18 cellular contexts compared by ENCODE assay signal in genomic region chr9:99967457-99967856, GRCh38.
DNase-seq lines count a peak whose midpoint lies in the region; TF ChIP-seq lines count a peak whose summit lies in the region.
"Had no signal": no experiment of that assay in that cellular context is flagged by ENCODE, and none has a peak within 500 bp of the region (broad histone marks: within the 10 kb centered on the region; RNA-seq: fewer than 3 reads in every experiment).

No MANE protein-coding gene starts in this region.

- no peaks in the 10 kb centered on the region for H3K27me3 ChIP-seq in Caco-2 (replicated peaks; ENCODE audit: control insufficient read depth, insufficient read depth, low read length)
- H3K27me3 ChIP-seq in HUES48 (ENCODE audit: control insufficient read depth, insufficient read depth, low read length), result no peaks in the 10 kb centered on the region
- no peaks in the 10 kb centered on the region for H3K27me3 ChIP-seq in endodermal cell (ENCODE audit: control insufficient read depth, insufficient read depth, low read length, poor library complexity, severe bottlenecking)
- no peaks in the 10 kb centered on the region for H3K27me3 ChIP-seq in neural progenitor cell

- H3K4me3 Mint-ChIP-seq in Caco-2 (ENCODE audit: unreplicated experiment) (no peak overlapping the region), endodermal cell (no peak overlapping the region), neural progenitor cell (no peak overlapping the region), osteocyte (ENCODE audit: unreplicated experiment) (no peak overlapping the region)
- H3K4me3 Mint-ChIP-seq: B cell; CD4-positive, CD25-positive, alpha-beta regulatory T cell had no signal

- CTCF ChIA-PET in Caco-2 (lab: Charles Lee), result no interaction called here

- intact Hi-C loops in Caco-2 (cut with micrococcal nuclease; ENCODE audit: unreplicated experiment), result loop anchor here (5.0 kb wide), 1 partner anchor 145 kb away; the partner anchor contains the start of gene NR4A3

- H3K4me1 ChIP-seq in Caco-2 (peaks cover 14% of the 10 kb centered on the region), HUES48 (ENCODE audit: control insufficient read depth, insufficient read depth, low read length) (peaks cover 26% of the 10 kb centered on the region), endodermal cell (ENCODE audit: control insufficient read depth, insufficient read depth, low read length) (peaks cover 28% of the 10 kb centered on the region), neural progenitor cell (peaks cover 33% of the 10 kb centered on the region)

- no TSS peak for BruUV-seq in Caco-2 (replicated peaks; lab: Mats Ljungman, UMichigan)

- H3K36me3 ChIP-seq in Caco-2 (ENCODE audit: control insufficient read depth, insufficient read depth, low read length) (no peaks in the 10 kb centered on the region), HUES48 (ENCODE audit: control insufficient read depth, insufficient read depth, low read length) (no peaks in the 10 kb centered on the region), endodermal cell (ENCODE audit: control insufficient read depth, insufficient read depth, low read length) (peaks cover 18% of the 10 kb centered on the region), neural progenitor cell (no peaks in the 10 kb centered on the region)

- no peaks in the 10 kb centered on the region for H4K20me1 ChIP-seq in neural progenitor cell (ENCODE audit: low read depth)

- peaks cover 7% of the 10 kb centered on the region for H3K4me1 Mint-ChIP-seq in Caco-2 (ENCODE audit: low read depth, unreplicated experiment)
- H3K4me1 Mint-ChIP-seq in endodermal cell, result peaks cover 38% of the 10 kb centered on the region
- H3K4me1 Mint-ChIP-seq in neural progenitor cell, result peaks cover 27% of the 10 kb centered on the region
- peaks cover 6% of the 10 kb centered on the region for H3K4me1 Mint-ChIP-seq in osteocyte (ENCODE audit: unreplicated experiment)
- H3K4me1 Mint-ChIP-seq: B cell had no signal

- H3K4me3 ChIP-seq in Caco-2 (ENCODE audit: low read depth, low read length) (no peak overlapping the region), HUES48 (ENCODE audit: low read depth, low read length) (no peak overlapping the region), endodermal cell (ENCODE audit: low read length) (peak overlapping the region; percentile 16), neural progenitor cell (no peak overlapping the region)

- WGBS in endodermal cell (ENCODE audit: insufficient coverage in 1 of 2, insufficient read length in 1 of 2), 2 experiments, result 19 to 33% methylated on average over 1 to 2 of the region's 2 CpGs

- no peak overlapping the region for H3K9ac ChIP-seq in HUES48 (ENCODE audit: low read depth, low read length)
- peak overlapping the region; percentile 22 for H3K9ac ChIP-seq in endodermal cell (ENCODE audit: extremely low read depth, low read length, poor library complexity, severe bottlenecking)
- no peak overlapping the region for H3K9ac ChIP-seq in neural progenitor cell
- H3K9ac ChIP-seq: SK-N-SH had no signal

- POLR2A ChIA-PET in Caco-2 (lab: Charles Lee), result no interaction called here

- DNase-seq in Caco-2 (no peak), endodermal cell (peak; percentile 84), neural progenitor cell (ENCODE audit: low spot score) (peak; percentile 44), COLO668 (lab: John Stamatoyannopoulos, UW; ENCODE audit: unreplicated experiment) (no peak), osteocyte (ENCODE audit: extremely low spot score, unreplicated experiment) (no peak)
- DNase-seq in stimulated activated naive CD4-positive, alpha-beta T cell (lab: John Stamatoyannopoulos, UW), result no peak
- DNase-seq: CD4-positive, CD25-positive, alpha-beta regulatory T cell; DMS79 treated with DMSO at 0.1 percent for 48 hours; HCEC 1CT; Kasumi-1; MM.1S; NCI-H1092 treated with DMSO at 0.1 percent for 48 hours; NCI-H187 treated with DMSO at 0.1 percent for 48 hours; NCI-H69; SHP77; SK-N-SH had no signal

- peak overlapping the region; percentile 6 for H3K27ac Mint-ChIP-seq in Caco-2 (ENCODE audit: unreplicated experiment)
- H3K27ac Mint-ChIP-seq in endodermal cell, result peak overlapping the region; percentile 81
- H3K27ac Mint-ChIP-seq in neural progenitor cell, result peak overlapping the region; percentile 65
- H3K27ac Mint-ChIP-seq in osteocyte (ENCODE audit: unreplicated experiment), result no peak overlapping the region
- H3K27ac Mint-ChIP-seq: B cell had no signal

- no peaks in the 10 kb centered on the region for H3K79me2 ChIP-seq in neural progenitor cell (ENCODE audit: low read depth)

- H3K27ac ChIP-seq in HUES48 (ENCODE audit: low read depth, low read length) (peak overlapping the region; percentile 61), endodermal cell (ENCODE audit: low read depth, low read length) (peak overlapping the region; percentile 30), neural progenitor cell (peak overlapping the region; percentile 1)

- H3K9me3 Mint-ChIP-seq in Caco-2 (ENCODE audit: unreplicated experiment), result no peaks in the 10 kb centered on the region
- no peaks in the 10 kb centered on the region for H3K9me3 Mint-ChIP-seq in endodermal cell
- no peaks in the 10 kb centered on the region for H3K9me3 Mint-ChIP-seq in neural progenitor cell
- no peaks in the 10 kb centered on the region for H3K9me3 Mint-ChIP-seq in osteocyte (ENCODE audit: unreplicated experiment)
- H3K9me3 Mint-ChIP-seq: CD4-positive, CD25-positive, alpha-beta regulatory T cell had no signal

- H3K36me3 Mint-ChIP-seq in Caco-2 (ENCODE audit: insufficient read depth, unreplicated experiment) (peaks cover 22% of the 10 kb centered on the region), endodermal cell (ENCODE audit: low read depth) (peaks cover 19% of the 10 kb centered on the region), neural progenitor cell (peaks cover 11% of the 10 kb centered on the region), osteocyte (ENCODE audit: unreplicated experiment) (peaks cover 37% of the 10 kb centered on the region)

- H3K27me3 Mint-ChIP-seq in Caco-2 (ENCODE audit: insufficient read depth, unreplicated experiment), result no peaks in the 10 kb centered on the region
- H3K27me3 Mint-ChIP-seq in endodermal cell (ENCODE audit: insufficient read depth), result no peaks in the 10 kb centered on the region
- H3K27me3 Mint-ChIP-seq in neural progenitor cell (ENCODE audit: insufficient read depth, low read depth), result no peaks in the 10 kb centered on the region
- H3K27me3 Mint-ChIP-seq in osteocyte (ENCODE audit: unreplicated experiment), result no peaks in the 10 kb centered on the region
- H3K27me3 Mint-ChIP-seq: B cell; CD4-positive, CD25-positive, alpha-beta regulatory T cell had no signal

- peaks cover 22% of the 10 kb centered on the region for H3F3A ChIP-seq in neural progenitor cell (ENCODE audit: low read depth)

- H3K4me2 ChIP-seq in neural progenitor cell, result peak overlapping the region; percentile 7
- H3K4me2 ChIP-seq: SK-N-SH had no signal

- H3K9me3 ChIP-seq in Caco-2 (no peaks in the 10 kb centered on the region), HUES48 (ENCODE audit: control insufficient read depth, insufficient read depth, low read length) (no peaks in the 10 kb centered on the region), endodermal cell (ENCODE audit: control insufficient read depth, low read length) (no peaks in the 10 kb centered on the region), neural progenitor cell (ENCODE audit: low read depth) (no peaks in the 10 kb centered on the region)
- H3K9me3 ChIP-seq: SK-N-SH had no signal

- TF ChIP-seq CTCF in Caco-2 (IDR thresholded peaks at IDR 0.05; ENCODE audit: insufficient read depth in 1 of 2, low read depth in 1 of 2, low read length in 1 of 2, severe bottlenecking in 1 of 2, unreplicated experiment in 1 of 2), result no peak
- TF ChIP-seq CTCF in endodermal cell (conservative IDR thresholded peaks at IDR 0.05), result no peak
- TF ChIP-seq CTCF in neural progenitor cell (IDR thresholded peaks at IDR 0.05), result no peak
- TF ChIP-seq CTCF in osteocyte (IDR thresholded peaks at IDR 0.05), result no peak

- H2AFZ ChIP-seq in neural progenitor cell (replicated peaks), result no peak overlapping the region

Comparison
In these comparisons a context has a peak if more than half of its experiments do, and no peak if none do; other contexts are left out.
1. DNase-seq: peak in endodermal cell (single experiment) and neural progenitor cell (single experiment); none in Caco-2 (0 of 2), stimulated activated naive CD4-positive, alpha-beta T cell (0 of 6), COLO668 (single experiment) and osteocyte (single experiment).
2. H3K27ac ChIP-seq: peak in every context shown above with its lines; median percentile 61 in HUES48; 30 in endodermal cell; 1 in neural progenitor cell.